Comparison of ENCODE assay signal across 8 cellular contexts in the genomic region with DNA sequence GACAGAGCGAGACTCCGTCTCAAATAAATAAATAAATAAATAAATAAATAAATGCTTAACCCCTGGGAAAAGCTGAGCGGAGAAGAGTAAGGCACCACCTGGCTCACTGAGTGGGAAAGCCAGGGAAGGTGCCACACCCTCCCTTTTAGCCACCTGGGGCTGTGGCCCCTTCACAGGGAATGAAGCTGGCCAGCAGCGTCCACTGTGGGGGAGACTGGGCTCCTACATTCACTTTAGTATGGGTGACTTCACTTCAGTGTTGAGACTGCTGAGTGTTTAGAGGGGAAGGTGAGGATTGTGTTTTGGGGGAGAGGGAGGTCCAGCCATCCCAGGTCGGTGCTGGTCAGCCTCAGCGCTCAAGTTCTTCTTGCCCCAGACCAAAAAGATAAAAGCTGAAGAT. TPM values are rescaled to one million over a fixed set of nuclear protein-coding genes. Genes with fewer than 3 reads are reported as not detected.
DNase-seq lines count a peak whose midpoint lies in the region; ATAC-seq and TF ChIP-seq lines count a peak whose summit lies in the region.

No MANE protein-coding gene starts in this region.

- H3K4me1 ChIP-seq in left ventricle myocardium inferior (peaks cover 87% of the 10 kb centered on the region), mammary epithelial cell (ENCODE audit: insufficient read depth, low read length) (peaks cover 73% of the 10 kb centered on the region), mesenchymal stem cell (ENCODE audit: control insufficient read depth, insufficient read depth, low read depth, low read length) (peaks cover 30% of the 10 kb centered on the region), upper lobe of right lung (peaks cover 49% of the 10 kb centered on the region)

- H3K9me3 ChIP-seq in left ventricle myocardium inferior (replicated peaks) = no peaks in the 10 kb centered on the region
- no peaks in the 10 kb centered on the region for H3K9me3 ChIP-seq in mammary epithelial cell (replicated peaks; ENCODE audit: insufficient read depth, low read length)
- no peaks in the 10 kb centered on the region for H3K9me3 ChIP-seq in mesenchymal stem cell (ENCODE audit: control insufficient read depth, low read length)
- no peaks in the 10 kb centered on the region for H3K9me3 ChIP-seq in upper lobe of right lung

- H3K4me3 ChIP-seq in left ventricle myocardium inferior (peak overlapping the region; percentile 95), mammary epithelial cell (replicated peaks in 1 of 3; ENCODE audit: insufficient read depth in 1 of 3, low read depth in 2 of 3, low read length in 3 of 3) (peak overlapping the region; percentile 57 to 88 (median 59)), mesenchymal stem cell (ENCODE audit: insufficient read depth in 1 of 2, low read depth in 1 of 2, low read length in 2 of 2) (peak overlapping the region in 1 of 2 experiments; percentile 90), upper lobe of right lung (peak overlapping the region; percentile 88)

- H3K79me1 ChIP-seq in mesenchymal stem cell (replicated peaks; ENCODE audit: low read length, poor library complexity, severe bottlenecking) = peaks cover 21% of the 10 kb centered on the region

- H3K23ac ChIP-seq in mesenchymal stem cell (ENCODE audit: low read length in 2 of 2) = peak overlapping the region in 1 of 2 experiments; percentile 77

- TF ChIP-seq CTCF in left ventricle myocardium inferior (IDR thresholded peaks at IDR 0.05; ENCODE audit: borderline replicate concordance) = no peak
- TF ChIP-seq CTCF in mammary epithelial cell (conservative IDR thresholded peaks at IDR 0.05 in 1 of 2, IDR thresholded peaks at IDR 0.05 in 1 of 2; ENCODE audit: extremely low read depth in 1 of 2, insufficient read depth in 1 of 2, low read depth in 1 of 2, low read length in 2 of 2) = no peak
- no peak for TF ChIP-seq CTCF in upper lobe of right lung (IDR thresholded peaks at IDR 0.05)

- no peak overlapping the region for H2AK5ac ChIP-seq in mesenchymal stem cell (ENCODE audit: low read length, severe bottlenecking)

- peak overlapping the region in 1 of 2 experiments; percentile 67 for H3K18ac ChIP-seq in mesenchymal stem cell (ENCODE audit: low read depth in 1 of 2, low read length in 2 of 2)

- H3K27ac ChIP-seq in left ventricle myocardium inferior (replicated peaks) (peak overlapping the region; percentile 100), mammary epithelial cell (ENCODE audit: insufficient read depth, low read depth, low read length) (no peak overlapping the region), mesenchymal stem cell (ENCODE audit: low read length, poor library complexity, severe bottlenecking) (no peak overlapping the region), upper lobe of right lung (peak overlapping the region; percentile 87)

- DNase-seq in left ventricle myocardium inferior (no peak), Right ventricle myocardium superior (no peak), mammary epithelial cell (peak; percentile 28), mesenchymal stem cell (no peak), upper lobe of right lung (no peak), NCI-H226 (no peak), NCI-H2029 (lab: John Stamatoyannopoulos, UW) (no peak)

- H2AFZ ChIP-seq in mammary epithelial cell (ENCODE audit: low read depth, low read length) = no peak overlapping the region
- H2AFZ ChIP-seq in mesenchymal stem cell (ENCODE audit: low read depth, low read length) = no peak overlapping the region

- H3K27me3 ChIP-seq in left ventricle myocardium inferior (ENCODE audit: low read depth) (no peaks in the 10 kb centered on the region), mammary epithelial cell (ENCODE audit: insufficient read depth, low read length) (no peaks in the 10 kb centered on the region), mesenchymal stem cell (ENCODE audit: control insufficient read depth in 1 of 2, insufficient read depth in 1 of 2, low read length in 2 of 2) (no peaks in the 10 kb centered on the region), upper lobe of right lung (no peaks in the 10 kb centered on the region)

- H4K20me1 ChIP-seq in mammary epithelial cell (ENCODE audit: insufficient read depth, low read length) = no peaks in the 10 kb centered on the region

- no peak overlapping the region for H4K91ac ChIP-seq in mesenchymal stem cell (ENCODE audit: low read length)

- in situ Hi-C loops in mammary epithelial cell (cut with MboI; ENCODE audit: low sequenced_read_pairs in 2 of 2) = no loop called here

- no peak overlapping the region for H2BK12ac ChIP-seq in mesenchymal stem cell (ENCODE audit: low read length in 2 of 2)

- H3K4ac ChIP-seq in mesenchymal stem cell (ENCODE audit: low read depth in 1 of 2, low read length in 2 of 2) = no peak overlapping the region

- 5% methylated on average over 5 of the region's 6 CpGs for WGBS in mammary epithelial cell (ENCODE audit: low coverage, missing lambda C conversion rate)
- 67% methylated on average over 4 of the region's 6 CpGs for WGBS in mesenchymal stem cell

- BruUV-seq in mammary epithelial cell (replicated peaks; lab: Mats Ljungman, UMichigan) = no TSS peak

- peak overlapping the region; percentile 84 for H3K4me2 ChIP-seq in mammary epithelial cell (ENCODE audit: insufficient read depth, low read depth, low read length)
- peak overlapping the region; percentile 30 for H3K4me2 ChIP-seq in mesenchymal stem cell (ENCODE audit: low read length, poor library complexity, severe bottlenecking)

- no peak for ATAC-seq in Right ventricle myocardium superior (ENCODE audit: poor library complexity)
- ATAC-seq in upper lobe of right lung = no peak
- no peak for ATAC-seq in HG02798 (IDR thresholded peaks at IDR 0.05; ENCODE audit: poor library complexity, unreplicated experiment)

- CTCF ChIA-PET in mammary epithelial cell (lab: Charles Lee; ENCODE audit: low non-redundant PET) = no interaction called here

- peaks cover 48% of the 10 kb centered on the region for H3K79me2 ChIP-seq in mammary epithelial cell (ENCODE audit: insufficient read depth, low read length)

- intact Hi-C loops in left ventricle myocardium inferior (cut with micrococcal nuclease) = no loop called here
- intact Hi-C loops in Right ventricle myocardium superior (cut with DNase I) = no loop called here
- intact Hi-C loops in mammary epithelial cell (cut with micrococcal nuclease) = no loop called here
- intact Hi-C loops in upper lobe of right lung (cut with DNase I) = no loop called here

- dilution Hi-C loops in mammary epithelial cell (cut with HindIII; ENCODE audit: low sequenced_read_pairs) = no loop called here

- no peak overlapping the region for H2BK5ac ChIP-seq in mesenchymal stem cell (ENCODE audit: low read depth, low read length, poor library complexity, severe bottlenecking)

- peaks cover 40% of the 10 kb centered on the region for H3K36me3 ChIP-seq in left ventricle myocardium inferior
- H3K36me3 ChIP-seq in mammary epithelial cell (ENCODE audit: insufficient read depth, low read length) = peaks cover 14% of the 10 kb centered on the region
- peaks cover 40 to 49% of the 10 kb centered on the region in 2 experiments for H3K36me3 ChIP-seq in mesenchymal stem cell (ENCODE audit: control insufficient read depth in 1 of 2, insufficient read depth in 2 of 2, low read depth in 1 of 2, low read length in 2 of 2)
- H3K36me3 ChIP-seq in upper lobe of right lung = peaks cover 35% of the 10 kb centered on the region

- no peak overlapping the region for H2BK120ac ChIP-seq in mesenchymal stem cell (ENCODE audit: low read depth, low read length)

- no peak overlapping the region for H4K8ac ChIP-seq in mesenchymal stem cell (ENCODE audit: low read length)

- peak overlapping the region in 1 of 2 experiments; percentile 13 for H3K14ac ChIP-seq in mesenchymal stem cell (ENCODE audit: low read length in 2 of 2)

- H2BK15ac ChIP-seq in mesenchymal stem cell (ENCODE audit: low read depth, poor library complexity, severe bottlenecking) = no peak overlapping the region

- H3K9ac ChIP-seq in mammary epithelial cell (ENCODE audit: insufficient read depth, low read length) (peak overlapping the region; percentile 66), mesenchymal stem cell (ENCODE audit: low read length) (peak overlapping the region; percentile 95)

RNA-seq across cellular contexts. Expression of gene NAB2, which starts 1.5 kb away (rescaled TPM):
- total RNA-seq in left ventricle myocardium inferior = 10.1 TPM
- total RNA-seq in Right ventricle myocardium superior = 10.3 TPM
- total RNA-seq in mammary epithelial cell = 10 to 100 TPM; 33.8 to 35.3 TPM
- polyA plus RNA-seq in mammary epithelial cell = 28.4 TPM
- polyA minus RNA-seq in mammary epithelial cell = 66.6 TPM
- polyA plus RNA-seq in mesenchymal stem cell (2013, experiment 1 of 2) = 28.9 TPM
- 27.0 TPM for polyA plus RNA-seq in mesenchymal stem cell (2013, experiment 2 of 2)
- 37.3 TPM for total RNA-seq in upper lobe of right lung

RNA-seq across cellular contexts. Expression of gene NEMP1, which starts 11.9 kb away (rescaled TPM):
- 3.3 TPM for total RNA-seq in left ventricle myocardium inferior
- total RNA-seq in Right ventricle myocardium superior = 3.0 TPM
- total RNA-seq in mammary epithelial cell = 10 to 100 TPM in 1 of 2 donors, 1 to 10 TPM in 1; 7.3 to 31.0 TPM
- 11.4 TPM for polyA plus RNA-seq in mammary epithelial cell
- polyA minus RNA-seq in mammary epithelial cell = 22.2 TPM
- polyA plus RNA-seq in mesenchymal stem cell (2013, experiment 1 of 2) = 6.2 TPM
- 5.8 TPM for polyA plus RNA-seq in mesenchymal stem cell (2013, experiment 2 of 2)
- 14.1 TPM for total RNA-seq in upper lobe of right lung

RNA-seq across cellular contexts. Expression of gene STAT6, which starts 20.7 kb away (rescaled TPM):
- total RNA-seq in left ventricle myocardium inferior (46.2 TPM), Right ventricle myocardium superior (49.5 TPM), mammary epithelial cell (100 to 1,000 TPM in 1 of 2 donors, 10 to 100 TPM in 1; 65.3 to 150 TPM), upper lobe of right lung (230 TPM)
- 170 TPM for polyA plus RNA-seq in mammary epithelial cell
- 136 TPM for polyA minus RNA-seq in mammary epithelial cell
- polyA plus RNA-seq in mesenchymal stem cell (2013, experiment 1 of 2) = 87.5 TPM
- 89.4 TPM for polyA plus RNA-seq in mesenchymal stem cell (2013, experiment 2 of 2)

RNA-seq across cellular contexts. Expression of gene LRP1, which starts 37.8 kb away (rescaled TPM):
- total RNA-seq in left ventricle myocardium inferior = 61.0 TPM
- total RNA-seq in Right ventricle myocardium superior = 121 TPM
- 10 to 100 TPM; 33.2 to 57.0 TPM for total RNA-seq in mammary epithelial cell
- 11.3 TPM for polyA plus RNA-seq in mammary epithelial cell
- polyA minus RNA-seq in mammary epithelial cell = 75.1 TPM
- polyA plus RNA-seq in mesenchymal stem cell (2013, experiment 1 of 2) = 68.9 TPM
- 57.9 TPM for polyA plus RNA-seq in mesenchymal stem cell (2013, experiment 2 of 2)
- 261 TPM for total RNA-seq in upper lobe of right lung

RNA-seq across cellular contexts. Expression of gene MYO1A, which starts 40.5 kb away (rescaled TPM):
- total RNA-seq in left ventricle myocardium inferior (not detected), Right ventricle myocardium superior (0.08 TPM), mammary epithelial cell (not detected), upper lobe of right lung (1.4 TPM)
- polyA plus RNA-seq in mammary epithelial cell = 0.03 TPM
- not detected for polyA minus RNA-seq in mammary epithelial cell
- not detected for polyA plus RNA-seq in mesenchymal stem cell (2013, experiment 1 of 2)
- not detected for polyA plus RNA-seq in mesenchymal stem cell (2013, experiment 2 of 2)

Comparison
In these comparisons a context has a peak if more than half of its experiments do, and no peak if none do; other contexts are left out.
1. H3K27ac ChIP-seq: peak in left ventricle myocardium inferior (single experiment) and upper lobe of right lung (single experiment); none in mammary epithelial cell (single experiment) and mesenchymal stem cell (single experiment).